8 cellular contexts compared by ENCODE assay signal in the genomic region with DNA sequence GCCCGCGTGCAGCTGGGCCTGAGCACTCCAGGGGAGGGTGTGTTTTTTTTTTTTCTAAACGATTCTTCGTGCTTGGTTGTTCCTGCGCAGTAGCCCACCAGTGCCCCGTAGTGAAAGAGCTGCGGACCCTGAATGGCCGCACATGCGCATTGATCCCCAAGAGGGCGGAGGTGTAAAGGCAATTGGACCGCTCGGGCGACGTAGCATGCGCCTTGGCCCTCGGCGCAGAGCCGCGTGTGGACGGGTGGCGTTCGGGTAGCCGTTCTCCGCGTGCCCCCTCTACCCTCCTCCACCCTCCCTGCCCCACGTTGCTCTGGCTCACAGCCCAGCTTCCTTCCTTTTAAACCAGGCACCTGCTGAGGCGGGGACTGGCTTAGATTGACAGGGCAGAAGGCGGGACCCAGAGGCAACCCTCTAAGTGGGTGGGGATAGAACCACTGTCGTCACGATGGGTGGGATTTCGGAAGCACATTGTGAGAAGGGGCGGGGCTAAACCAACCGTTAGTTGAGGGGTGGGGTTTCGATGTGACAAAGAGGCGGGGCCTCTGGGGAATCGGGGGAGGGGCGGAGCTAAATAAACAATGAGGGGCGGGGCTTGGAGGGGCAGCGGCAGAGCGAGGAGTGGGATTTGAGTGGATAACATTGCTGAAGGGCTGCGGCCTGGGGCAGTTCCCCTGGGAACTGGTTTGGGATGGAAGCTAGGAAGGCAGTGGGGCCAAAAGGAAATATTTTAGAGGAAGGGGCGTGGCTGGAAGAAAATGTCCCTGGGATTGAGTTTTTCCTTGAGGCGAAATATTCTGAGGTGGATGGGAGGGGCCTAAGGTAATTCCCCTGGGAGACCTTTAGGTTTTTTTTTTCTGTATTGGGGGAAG. TPM values are rescaled to one million over a fixed set of nuclear protein-coding genes. Genes with fewer than 3 reads are reported as not detected.
DNase-seq lines count a peak whose midpoint lies in the region; ATAC-seq, FAIRE-seq and TF ChIP-seq lines count a peak whose summit lies in the region.

No MANE protein-coding gene starts in this region.

- intact Hi-C loops in left ventricle myocardium superior (cut with micrococcal nuclease), result loop anchor here (10.0 kb wide), 1 partner anchor 55 kb away; no protein-coding TSS in a partner anchor
- intact Hi-C loops in prostate gland (cut with DNase I), result loop anchor here (10.0 kb wide), 2 partner anchors 95 to 205 kb away; a partner anchor contains a TSS

- TF ChIP-seq POLR2A in GM12892 (IDR thresholded peaks at IDR 0.05; ENCODE audit: low read depth, low read length) (peak; percentile 94), prostate gland (IDR thresholded peaks at IDR 0.05) (peak; percentile 38)

- POLR2A ChIA-PET in T-cell (lab: Charles Lee), result interaction anchor here in 1 of 2 donors (0.7 to 1.4 kb wide), 3 partner anchors 33 to 428 kb away, joined by 3 to 9 read pairs (median 5); a partner anchor contains a TSS

- H3K4me3 ChIP-seq in prostate gland, result peak overlapping the region; percentile 85 to 92
- peak overlapping the region; percentile 80 for H3K4me3 ChIP-seq in urinary bladder (ENCODE audit: low read depth, low read length)

- peak in 2 of 4 experiments; percentile 16 to 33 for TF ChIP-seq CTCF in prostate gland (IDR thresholded peaks at IDR 0.05)

- no peaks in the 10 kb centered on the region for H3K9me3 Mint-ChIP-seq in T-cell

- DNase-seq in GM12892 (ENCODE audit: insufficient read length) (peak; percentile 85), NCI-H146 (lab: John Stamatoyannopoulos, UW) (peak; percentile 99), T-cell (peak; percentile 84 to 96 (median 94)), amniotic stem cell (lab: John Stamatoyannopoulos, UW) (peak; percentile 95), left ventricle myocardium superior (peak; percentile 93), prostate gland (ENCODE audit: low spot score) (peak; percentile 85)

- H3K36me3 ChIP-seq in prostate gland (no peaks in the 10 kb centered on the region), urinary bladder (ENCODE audit: insufficient read depth) (no peaks in the 10 kb centered on the region)

- FAIRE-seq in GM12892 (lab: Jason Lieb, UNC), result no peak

- H3K36me3 Mint-ChIP-seq in T-cell, result peaks cover 11% of the 10 kb centered on the region

- H3K27ac ChIP-seq in prostate gland (peak overlapping the region; percentile 91 to 92), urinary bladder (ENCODE audit: low read depth) (peak overlapping the region; percentile 94)

- 3% methylated on average over 43 of the region's 43 CpGs for WGBS in prostate gland
- 4% methylated on average over 43 of the region's 43 CpGs for WGBS in urinary bladder

- H3K9me3 ChIP-seq in prostate gland, result no peaks in the 10 kb centered on the region

- no peaks in the 10 kb centered on the region for H3K27me3 Mint-ChIP-seq in T-cell

- peak overlapping the region; percentile 96 to 99 (median 99) for H3K4me3 Mint-ChIP-seq in T-cell

- no peaks in the 10 kb centered on the region for H3K27me3 ChIP-seq in prostate gland (replicated peaks; ENCODE audit: insufficient read depth)

- H3K4me1 Mint-ChIP-seq in T-cell, result peaks cover 60 to 71% (median 65%) of the 10 kb centered on the region in 3 donors

- ATAC-seq in HG02852 (IDR thresholded peaks at IDR 0.05; ENCODE audit: unreplicated experiment) (peak; percentile 57), T-cell (replicated peaks in 1 of 4) (peak; percentile 84 to 87 (median 86)), left ventricle myocardium superior (peak; percentile 92)

- CTCF ChIA-PET in T-cell (lab: Charles Lee), result interaction anchor here (0.6 to 0.8 kb wide), 3 partner anchors 25 to 1334 kb away, joined by 3 to 8 read pairs (median 3); no protein-coding TSS in a partner anchor

- H3K4me1 ChIP-seq in prostate gland (replicated peaks), result peaks cover 12% of the 10 kb centered on the region
- H3K4me1 ChIP-seq in urinary bladder (ENCODE audit: insufficient read depth), result no peaks in the 10 kb centered on the region

- H3K27ac Mint-ChIP-seq in T-cell, result peak overlapping the region; percentile 97 to 98

RNA-seq across cellular contexts. Expression of a gene that starts 0.5 kb away (rescaled TPM):
- polyA plus RNA-seq in GM12892 (2012; ENCODE audit: missing spikeins), result 40.0 TPM
- total RNA-seq in T-cell (10 to 100 TPM; 36.2 to 67.5 (median 59.5) TPM), left ventricle myocardium superior (28.4 TPM), prostate gland (10 to 100 TPM; 44.4 to 76.9 TPM), urinary bladder (22.7 TPM)
- 40.5 TPM for polyA plus RNA-seq in urinary bladder

RNA-seq across cellular contexts. Expression of a gene that starts 0.8 kb away (rescaled TPM):
- 175 TPM for polyA plus RNA-seq in GM12892 (2012; ENCODE audit: missing spikeins)
- total RNA-seq in T-cell, result 10 to 100 TPM in 3 of 5 donors, 1 to 10 TPM in 2; 8.5 to 18.9 (median 11.2) TPM
- 8.0 TPM for total RNA-seq in left ventricle myocardium superior
- 10 to 100 TPM; 14.0 to 16.4 TPM for total RNA-seq in prostate gland
- 2.4 TPM for total RNA-seq in urinary bladder
- 35.4 TPM for polyA plus RNA-seq in urinary bladder

RNA-seq across cellular contexts. Expression of a gene that starts 31.1 kb away (rescaled TPM):
- polyA plus RNA-seq in GM12892 (2012; ENCODE audit: missing spikeins), result not detected
- under 1 TPM in 2 of 5 donors, not detected in 3; 0.09 to 0.23 TPM for total RNA-seq in T-cell
- 0.59 TPM for total RNA-seq in left ventricle myocardium superior
- 1 to 10 TPM in 1 of 2 donors, under 1 TPM in 1; 0.68 to 1.0 TPM for total RNA-seq in prostate gland
- total RNA-seq in urinary bladder, result 1.7 TPM
- 0.56 TPM for polyA plus RNA-seq in urinary bladder

RNA-seq across cellular contexts. Expression of a gene that starts 33.2 kb away (rescaled TPM):
- 75.8 TPM for polyA plus RNA-seq in GM12892 (2012; ENCODE audit: missing spikeins)
- total RNA-seq in T-cell, result 10 to 100 TPM in 1 of 5 donors, 1 to 10 TPM in 4; 2.0 to 12.4 (median 4.0) TPM
- not detected for total RNA-seq in left ventricle myocardium superior
- total RNA-seq in prostate gland, result 1 to 10 TPM in 1 of 2 donors, under 1 TPM in 1; 0.14 to 2.5 TPM
- 0.58 TPM for total RNA-seq in urinary bladder
- polyA plus RNA-seq in urinary bladder, result 1.4 TPM

RNA-seq across cellular contexts. Expression of a gene that starts 52.3 kb away (rescaled TPM):
- 31.9 TPM for polyA plus RNA-seq in GM12892 (2012; ENCODE audit: missing spikeins)
- total RNA-seq in T-cell (100 to 1,000 TPM in 1 of 5 donors, 10 to 100 TPM in 4; 46.5 to 102 (median 88.6) TPM), left ventricle myocardium superior (47.7 TPM), prostate gland (10 to 100 TPM; 33.0 to 51.4 TPM), urinary bladder (8.5 TPM)
- 74.6 TPM for polyA plus RNA-seq in urinary bladder

Comparison
In these comparisons a context has a peak if more than half of its experiments do, and no peak if none do; other contexts are left out.
1. Peak in every context shown above with its lines: DNase-seq, ATAC-seq, H3K4me3 ChIP-seq and H3K27ac ChIP-seq.